ENCODE assay signal across 20 cellular contexts in the genomic region with DNA sequence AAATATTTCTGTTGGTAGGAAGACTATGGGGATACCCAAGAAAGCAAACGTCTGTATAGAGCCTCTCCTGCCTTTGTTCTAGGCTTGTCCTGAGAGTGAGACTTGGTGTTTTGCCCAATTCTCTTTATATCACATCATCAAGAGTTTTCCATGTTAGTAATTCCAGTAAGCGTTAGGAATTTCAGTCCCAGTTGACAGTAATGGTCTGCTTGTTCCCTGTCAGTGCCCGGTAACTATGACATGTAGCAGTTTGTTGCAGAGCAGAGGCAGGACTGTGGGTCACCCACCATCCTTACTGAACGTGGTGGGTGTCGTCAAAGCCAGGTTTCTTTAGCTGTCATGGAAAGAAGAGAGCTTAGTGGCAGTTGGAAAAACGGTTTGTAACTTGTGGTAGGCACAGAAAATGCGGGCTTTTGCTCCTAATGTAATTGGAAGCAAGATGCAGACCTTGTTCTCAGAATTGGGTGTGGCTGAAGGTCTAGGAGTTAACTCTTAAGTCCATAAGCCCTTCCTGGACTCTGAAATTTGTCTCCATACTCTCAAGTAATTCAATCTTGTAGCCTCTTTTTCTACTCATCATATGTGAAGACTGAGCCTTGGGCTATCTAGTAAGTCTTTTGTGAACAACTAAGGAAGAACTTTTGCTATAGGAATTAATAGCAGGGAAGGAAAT.
DNase-seq lines count a peak whose midpoint lies in the region; ATAC-seq, FAIRE-seq and TF ChIP-seq lines count a peak whose summit lies in the region.
"Had no signal": no experiment of that assay in that cellular context is flagged by ENCODE, and none has a peak within 500 bp of the region (broad histone marks: within the 10 kb centered on the region; RNA-seq: fewer than 3 reads in every experiment).

No MANE protein-coding gene starts in this region.

- peak; percentile 71 to 75 for ATAC-seq in left cardiac atrium
- no peak for ATAC-seq in GM19455 (IDR thresholded peaks at IDR 0.05; ENCODE audit: unreplicated experiment)
- ATAC-seq: PC-3, T-helper 17 cell had no signal

- H3K27me3 ChIP-seq in ascending aorta (no peaks in the 10 kb centered on the region), small intestine (ENCODE audit: control insufficient read depth in 2 of 2, insufficient read depth in 2 of 2, low read length in 2 of 2) (no peaks in the 10 kb centered on the region)
- H3K27me3 ChIP-seq: tibial artery had no signal

- 58 to 69% (median 66%) methylated on average over 7 of the region's 7 CpGs for WGBS in small intestine, 3 donors

- FAIRE-seq in small intestine (lab: Jason Lieb, UNC): no peak
- FAIRE-seq: GM18507 had no signal

- intact Hi-C loops in ascending aorta (cut with DNase I) (no loop called here), left cardiac atrium (cut with DNase I) (no loop called here)

- H3K4me3 ChIP-seq in ascending aorta (no peak overlapping the region), small intestine (ENCODE audit: low read depth in 1 of 2, low read length in 2 of 2) (no peak overlapping the region)
- H3K4me3 ChIP-seq: tibial artery had no signal

- no peak for TF ChIP-seq CTCF in ascending aorta (IDR thresholded peaks at IDR 0.05)

- peak overlapping the region; percentile 13 to 46 for H3K27ac ChIP-seq in ascending aorta
- no peak overlapping the region for H3K27ac ChIP-seq in small intestine (ENCODE audit: low read depth in 1 of 2, low read length in 1 of 2)
- H3K27ac ChIP-seq: 22Rv1, tibial artery had no signal

- no peaks in the 10 kb centered on the region for H3K9me3 ChIP-seq in ascending aorta
- H3K9me3 ChIP-seq in small intestine (ENCODE audit: control insufficient read depth, low read depth): no peaks in the 10 kb centered on the region
- H3K9me3 ChIP-seq: tibial artery had no signal

- H3K4me1 ChIP-seq in ascending aorta (no peaks in the 10 kb centered on the region), small intestine (ENCODE audit: control insufficient read depth in 2 of 2, insufficient read depth in 1 of 2, low read depth in 1 of 2, low read length in 1 of 2) (no peaks in the 10 kb centered on the region)

- DNase-seq in NCI-H1105 treated with DMSO at 0.1 percent for 48 hours (lab: John Stamatoyannopoulos, UW): peak; percentile 21
- DNase-seq in NCI-H1105 (lab: John Stamatoyannopoulos, UW): no peak
- no peak for DNase-seq in ascending aorta (ENCODE audit: low spot score in 2 of 2)
- DNase-seq in left cardiac atrium: peak; percentile 39
- peak; percentile 48 for DNase-seq in small intestine
- no peak for DNase-seq in activated effector memory CD4-positive, alpha-beta T cell treated with Interleukin-2 at 50 U/mL for 16 hours
- DNase-seq in hypothalamus (lab: John Stamatoyannopoulos, UW): no peak
- DNase-seq: activated B cell treated with CpG ODN at 0.5 μM for 24 hours; activated naive CD8-positive, alpha-beta T cell treated with anti-CD3 and anti-CD28 coated beads, Interleukin-2, amount 10 ng/mL, durations not matched to agents 7 days and 5 days; AML-193; NCI-H2171; NCI-H82; PC-3; stimulated activated CD4-positive, alpha-beta T cell treated with anti-CD3 and anti-CD28 coated beads, Interleukin-1b, Interleukin-23, amount 100 ng/mL, for 48 hours; stimulated activated naive CD4-positive, alpha-beta T cell; T-helper 17 cell; tibial artery had no signal

- peaks cover 8 to 17% of the 10 kb centered on the region in 2 donors for H3K36me3 ChIP-seq in ascending aorta
- H3K36me3 ChIP-seq in small intestine (ENCODE audit: control insufficient read depth in 2 of 2, insufficient read depth in 2 of 2, low read length in 2 of 2): peaks cover 2 to 18% of the 10 kb centered on the region in 2 donors

Comparison
In these comparisons a context has a peak if more than half of its experiments do, and no peak if none do; other contexts are left out.
1. DNase-seq: peak in NCI-H1105 treated with DMSO at 0.1 percent for 48 hours (single experiment), left cardiac atrium (single experiment) and small intestine (single experiment); none in NCI-H1105 (single experiment), ascending aorta (0 of 2), activated effector memory CD4-positive, alpha-beta T cell treated with Interleukin-2 at 50 U/mL for 16 hours (single experiment) and hypothalamus (0 of 51).
2. H3K27ac ChIP-seq: peak in ascending aorta (2 of 2); none in small intestine (0 of 2).